ENCODE assay signal across 1 cellular context in genomic region chr19:4791183-4792018, GRCh38.
TF ChIP-seq lines count a peak whose summit lies in the region.

Gene FEM1A (plus strand): TSS chr19:4791734. CDS start chr19:4791855, 121 bp downstream.

TF ChIP-seq in HCT116, 20 proteins besides CTCF, POLR2A, EP300 and RAD21 (continued from another document):
- TF ChIP-seq REST (IDR thresholded peaks at IDR 0.05; ENCODE audit: low read depth) (no peak), CBX3 (IDR thresholded peaks at IDR 0.05; ENCODE audit: low read depth) (no peak; the same call in none of the 2 replicates), ELF1 (IDR thresholded peaks at IDR 0.05; ENCODE audit: borderline replicate concordance, low read depth) (no peak; the same call in 1 of the 2 replicates), YY1 (IDR thresholded peaks at IDR 0.05; ENCODE audit: extremely low read depth, insufficient replicate concordance, low read depth, low read length) (peak; percentile 99), SIN3A (IDR thresholded peaks at IDR 0.05; ENCODE audit: low read depth) (no peak), MAX (IDR thresholded peaks at IDR 0.05) (0 out of 2 replicates have a peak, but pooled peaks have one; percentile 43), JUND (IDR thresholded peaks at IDR 0.05) (no peak), SRF (IDR thresholded peaks at IDR 0.05; ENCODE audit: low read depth) (peak; percentile 88), FOSL1 (IDR thresholded peaks at IDR 0.05; ENCODE audit: low read depth) (no peak), ZNF274 (IDR thresholded peaks at IDR 0.05; ENCODE audit: low read depth, low read length) (no peak), ZBTB33 (IDR thresholded peaks at IDR 0.05; ENCODE audit: extremely low read depth, insufficient replicate concordance, low read length) (no peak), SP1 (IDR thresholded peaks at IDR 0.05; ENCODE audit: low read depth) (peak; percentile 90), EGR1 (IDR thresholded peaks at IDR 0.05; ENCODE audit: low read depth) (peak; percentile 91)
